ENCODE assay signal across 20 cellular contexts in the genomic region with DNA sequence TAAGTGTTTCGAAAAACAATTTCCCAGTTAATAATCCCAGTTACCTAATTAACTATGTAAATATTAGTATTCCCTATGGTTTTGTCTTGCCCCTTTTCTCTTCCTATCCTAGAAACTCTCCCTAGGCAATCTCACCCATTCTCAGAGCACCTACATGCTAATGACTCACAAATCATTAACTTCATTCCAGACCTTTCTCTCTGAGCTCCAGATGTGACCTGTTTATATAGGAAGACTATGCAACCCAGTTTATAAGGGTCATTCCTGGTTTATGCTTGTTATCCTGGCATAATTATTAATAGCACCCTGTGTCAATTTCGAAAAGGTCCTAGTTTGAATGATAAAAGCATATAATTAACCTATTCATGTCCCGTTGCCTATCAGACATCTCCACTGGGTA.
"Had no signal": no experiment of that assay in that cellular context is flagged by ENCODE, and none has a peak within 500 bp of the region (broad histone marks: within the 10 kb centered on the region; RNA-seq: fewer than 3 reads in every experiment).

No MANE protein-coding gene starts in this region.

- H3K36me3 ChIP-seq: right atrium auricular region, suprapubic skin, tibial artery, upper lobe of left lung, uterus had no signal

- H2AFZ ChIP-seq: hepatocyte had no signal

- H3K27me3 ChIP-seq: foreskin keratinocyte, hepatocyte, right atrium auricular region, suprapubic skin, tibial artery, upper lobe of left lung, uterus had no signal

- H3K4me1 ChIP-seq: foreskin keratinocyte, right atrium auricular region, uterus had no signal

- H3K27ac ChIP-seq: coronary artery, foreskin keratinocyte, hepatocyte, right atrium auricular region, suprapubic skin, tibial artery, upper lobe of left lung, uterus had no signal

- H3K9me3 ChIP-seq: right atrium auricular region, suprapubic skin, tibial artery, upper lobe of left lung, uterus had no signal

- H3K4me2 ChIP-seq: hepatocyte, smooth muscle cell had no signal

- DNase-seq: effector CD4-positive, alpha-beta T cell; endodermal cell; erythroblast; foreskin keratinocyte; head of caudate nucleus; mammary epithelial cell; naive thymus-derived CD8-positive, alpha-beta T cell; posterior cingulate gyrus; stimulated activated CD4-positive, alpha-beta T cell treated with anti-CD3 and anti-CD28 coated beads, Interleukin-4, amount 100 ng/mL, for 1 hour; stimulated activated CD8-positive, alpha-beta memory T cell treated with anti-CD3 and anti-CD28 coated beads, Interleukin-4, amount 100 ng/mL, for 48 hours; stimulated activated naive CD8-positive, alpha-beta T cell treated with anti-CD3 and anti-CD28 coated beads, Interleukin-15, Interleukin-2, amounts not matched to agents 100 U/mL and 50 U/mL, for 24 hours; tibial artery; upper lobe of left lung; uterus had no signal

- H3K4me3 ChIP-seq: coronary artery, hepatocyte, right atrium auricular region, smooth muscle cell, suprapubic skin, tibial artery, upper lobe of left lung, uterus had no signal

- ATAC-seq: foreskin keratinocyte; naive thymus-derived CD8-positive, alpha-beta T cell; stimulated activated effector memory CD8-positive, alpha-beta T cell treated with anti-CD3 and anti-CD28 coated beads, Interleukin-12 subunit alpha, Interleukin-12 subunit beta, amount 100 ng/mL, for 72 hours; stimulated activated naive CD8-positive, alpha-beta T cell treated with anti-CD3 and anti-CD28 coated beads, Interleukin-15, Interleukin-2, amounts not matched to agents 100 U/mL and 50 U/mL, for 24 hours had no signal

- H3K79me2 ChIP-seq: hepatocyte had no signal
